8 cellular contexts compared by ENCODE assay signal in the genomic region with DNA sequence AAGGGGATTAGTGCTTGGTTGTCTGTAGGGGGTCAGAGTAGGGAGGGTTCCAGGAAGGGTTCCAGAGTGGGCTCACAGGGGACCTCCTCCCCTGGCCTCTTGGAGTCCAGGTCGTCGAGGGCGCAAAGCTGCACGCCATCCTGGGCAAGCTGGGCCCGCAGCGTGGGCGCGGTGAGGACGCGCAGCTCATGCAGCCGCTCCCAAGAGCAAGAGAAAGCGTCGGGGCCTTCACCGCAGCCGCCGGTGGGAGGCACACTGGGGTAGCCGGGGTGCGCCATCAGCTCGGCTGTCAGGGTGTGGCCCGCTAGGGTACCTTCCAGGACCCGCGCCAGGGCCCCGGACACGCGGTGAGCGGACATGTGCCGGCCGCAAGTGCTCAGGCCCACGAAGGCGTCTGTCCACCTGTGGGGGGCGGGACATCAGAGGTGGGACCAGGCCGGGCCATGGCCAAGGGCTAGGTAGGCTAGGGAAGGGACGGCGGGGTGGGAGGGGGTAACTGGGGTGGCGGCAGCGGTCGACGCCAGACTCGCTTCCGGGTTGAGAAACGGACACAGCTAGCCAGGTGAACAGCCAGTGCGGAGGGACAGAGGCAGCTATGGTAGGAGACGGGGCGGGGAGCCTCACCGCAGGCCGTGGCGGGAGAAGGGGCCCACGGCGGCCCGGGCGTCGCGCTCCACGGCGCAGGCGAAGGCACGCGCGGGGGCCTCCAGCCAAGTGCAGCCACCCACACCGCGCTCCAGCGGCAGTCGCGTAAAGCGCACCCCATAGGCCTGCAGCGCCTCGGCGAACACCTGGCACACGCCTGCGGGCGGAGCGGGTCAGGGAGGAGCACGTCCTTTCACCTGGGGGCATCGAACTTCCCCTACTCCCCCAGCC. TPM values are rescaled to one million over a fixed set of nuclear protein-coding genes. Genes with fewer than 3 reads are reported as not detected.
DNase-seq lines count a peak whose midpoint lies in the region; ATAC-seq and TF ChIP-seq lines count a peak whose summit lies in the region.

No MANE protein-coding gene starts in this region.

- H3K27me3 Mint-ChIP-seq in mesothelial cell of epicardium (ENCODE audit: low read depth): no peaks in the 10 kb centered on the region

- H3K9me3 ChIP-seq in BLaER1 treated with 17β-estradiol and CSF1 and Interleukin-3, amounts not matched to agents 10 nM and 100 nM (replicated peaks in 1 of 11): peaks cover 0 to 10% (median 7%) of the 10 kb centered on the region in 11 experiments; a peak in 15 of 22 replicates
- no peaks in the 10 kb centered on the region for H3K9me3 ChIP-seq in breast epithelium

- H3K9ac ChIP-seq in BLaER1 treated with 17β-estradiol and CSF1 and Interleukin-3, amounts not matched to agents 10 nM and 100 nM: peak overlapping the region; percentile 90 to 100 (median 99); a peak in 21 of 22 replicates

- H3K4me3 ChIP-seq in BLaER1 treated with 17β-estradiol and CSF1 and Interleukin-3, amounts not matched to agents 10 nM and 100 nM: peak overlapping the region; percentile 85 to 100 (median 97)
- peak overlapping the region; percentile 76 to 89 (median 85) for H3K4me3 ChIP-seq in breast epithelium

- peaks cover 22 to 55% (median 43%) of the 10 kb centered on the region in 11 experiments for H3K36me3 ChIP-seq in BLaER1 treated with 17β-estradiol and CSF1 and Interleukin-3, amounts not matched to agents 10 nM and 100 nM
- H3K36me3 ChIP-seq in breast epithelium: no peaks in the 10 kb centered on the region

- H4K20me1 ChIP-seq in BLaER1 treated with 17β-estradiol and CSF1 and Interleukin-3, amounts not matched to agents 10 nM and 100 nM: peaks cover 49 to 56% (median 53%) of the 10 kb centered on the region in 11 experiments

- TF ChIP-seq POLR2A in breast epithelium (IDR thresholded peaks at IDR 0.05): no peak

- peaks cover 7% of the 10 kb centered on the region for H3K36me3 Mint-ChIP-seq in mesothelial cell of epicardium

- peak overlapping the region; percentile 87 to 99 (median 97) for H3K4me2 ChIP-seq in BLaER1 treated with 17β-estradiol and CSF1 and Interleukin-3, amounts not matched to agents 10 nM and 100 nM

- no peaks in the 10 kb centered on the region for H3K9me3 Mint-ChIP-seq in mesothelial cell of epicardium

- intact Hi-C loops in breast epithelium (cut with DNase I; ENCODE audit: low total_unique reads): no loop called here

- H3K27me3 ChIP-seq in BLaER1 treated with 17β-estradiol and CSF1 and Interleukin-3, amounts not matched to agents 10 nM and 100 nM: no peaks in the 10 kb centered on the region
- no peaks in the 10 kb centered on the region for H3K27me3 ChIP-seq in breast epithelium

- TF ChIP-seq CTCF in breast epithelium (IDR thresholded peaks at IDR 0.05) (no peak), mesothelial cell of epicardium (IDR thresholded peaks at IDR 0.05; ENCODE audit: unreplicated experiment) (no peak)

- peak overlapping the region; percentile 85 for H3K4me3 Mint-ChIP-seq in mesothelial cell of epicardium

- DNase-seq in breast epithelium (ENCODE audit: low spot score in 2 of 2): no peak
- peak in 1 of 2 experiments; percentile 47 for DNase-seq in mesothelial cell of epicardium (ENCODE audit: low spot score in 2 of 2, unreplicated experiment in 2 of 2)
- no peak for DNase-seq in iPS-NIHi7 (ENCODE audit: extremely low spot score)
- no peak for DNase-seq in NCI-H524 treated with DMSO at 0.1 percent for 48 hours (lab: John Stamatoyannopoulos, UW)

- H3K27ac Mint-ChIP-seq in mesothelial cell of epicardium: peak overlapping the region; percentile 84

- H3K27ac ChIP-seq in BLaER1 treated with 17β-estradiol and CSF1 and Interleukin-3, amounts not matched to agents 10 nM and 100 nM: peak overlapping the region in 10 of 11 experiments; percentile 88 to 100 (median 100); a peak in 20 of 22 replicates
- H3K27ac ChIP-seq in breast epithelium: peak overlapping the region in 1 of 2 donors; percentile 83

- peaks cover 55 to 61% (median 60%) of the 10 kb centered on the region in 10 experiments for H3K4me1 ChIP-seq in BLaER1 treated with 17β-estradiol and CSF1 and Interleukin-3, amounts not matched to agents 10 nM and 100 nM
- H3K4me1 ChIP-seq in breast epithelium: peaks cover 3 to 12% of the 10 kb centered on the region in 2 donors

- ATAC-seq in HG03432 (IDR thresholded peaks at IDR 0.05; ENCODE audit: unreplicated experiment) (peak; percentile 2), HG03045 (IDR thresholded peaks at IDR 0.05; ENCODE audit: unreplicated experiment) (no peak), GM18520 (IDR thresholded peaks at IDR 0.05; ENCODE audit: unreplicated experiment) (no peak)

- H3K4me1 Mint-ChIP-seq in mesothelial cell of epicardium: peaks cover 9% of the 10 kb centered on the region

RNA-seq across cellular contexts. Expression of gene YDJC, which starts 1.2 kb away (rescaled TPM):
- total RNA-seq in breast epithelium: 10 to 100 TPM; 15.4 to 33.2 (median 28.2) TPM
- 25.3 to 26.2 TPM (median 25.8 TPM) in 3 replicates for total RNA-seq in mesothelial cell of epicardium

RNA-seq across cellular contexts. Expression of gene CCDC116, which starts 3.9 kb away (rescaled TPM):
- total RNA-seq in breast epithelium (under 1 TPM in 2 of 3 donors, not detected in 1; 0.15 to 0.33 TPM), mesothelial cell of epicardium (0.78 to 1.3 TPM (median 0.84 TPM) in 3 replicates)

RNA-seq across cellular contexts. Expression of gene SDF2L1, which starts 13.5 kb away (rescaled TPM):
- total RNA-seq in breast epithelium: 10 to 100 TPM; 23.1 to 50.1 (median 26.6) TPM
- total RNA-seq in mesothelial cell of epicardium: 19.6 to 22.1 TPM (median 20.2 TPM) in 3 replicates

RNA-seq across cellular contexts. Expression of gene PPIL2, which starts 37.2 kb away (rescaled TPM):
- total RNA-seq in breast epithelium: 10 to 100 TPM; 23.5 to 45.6 (median 39.4) TPM
- total RNA-seq in mesothelial cell of epicardium: 40.5 to 44.8 TPM (median 41.2 TPM) in 3 replicates
